Comparison of ENCODE assay signal across 8 cellular contexts in genomic region chr15:76932090-76932966, GRCh38. TPM values are rescaled to one million over a fixed set of nuclear protein-coding genes. Genes with fewer than 3 reads are reported as not detected.
A peak's percentile ranks its signal among the peaks of the same experiment; 100 is the strongest.
DNase-seq lines count a peak whose midpoint lies in the region; ATAC-seq, FAIRE-seq and TF ChIP-seq lines count a peak whose summit lies in the region.

No MANE protein-coding gene starts in this region.

- peaks cover 6% of the 10 kb centered on the region for H3K4me1 Mint-ChIP-seq in Caco-2 (ENCODE audit: low read depth, unreplicated experiment)
- peaks cover 40% of the 10 kb centered on the region for H3K4me1 Mint-ChIP-seq in activated CD8-positive, alpha-beta T cell treated with anti-CD3 and anti-CD28 coated beads for 36 hours (ENCODE audit: low read depth)

- no peaks in the 10 kb centered on the region for H3K9me3 ChIP-seq in Caco-2
- H3K9me3 ChIP-seq in small intestine (ENCODE audit: control insufficient read depth, low read depth), result no peaks in the 10 kb centered on the region

- H3K36me3 Mint-ChIP-seq in Caco-2 (ENCODE audit: insufficient read depth, unreplicated experiment), result peaks cover 29% of the 10 kb centered on the region
- H3K36me3 Mint-ChIP-seq in activated CD8-positive, alpha-beta T cell treated with anti-CD3 and anti-CD28 coated beads for 36 hours (ENCODE audit: low read depth), result peaks cover 28% of the 10 kb centered on the region

- H3K4me3 Mint-ChIP-seq in Caco-2 (ENCODE audit: unreplicated experiment), result peak overlapping the region; percentile 87
- H3K4me3 Mint-ChIP-seq in activated CD8-positive, alpha-beta T cell treated with anti-CD3 and anti-CD28 coated beads for 36 hours, result peak overlapping the region; percentile 89

- H3K27me3 Mint-ChIP-seq in Caco-2 (ENCODE audit: insufficient read depth, unreplicated experiment), result no peaks in the 10 kb centered on the region
- no peaks in the 10 kb centered on the region for H3K27me3 Mint-ChIP-seq in activated CD8-positive, alpha-beta T cell treated with anti-CD3 and anti-CD28 coated beads for 36 hours

- no peaks in the 10 kb centered on the region for H3K27me3 ChIP-seq in Caco-2 (replicated peaks; ENCODE audit: control insufficient read depth, insufficient read depth, low read length)
- H3K27me3 ChIP-seq in small intestine (ENCODE audit: control insufficient read depth in 2 of 2, insufficient read depth in 2 of 2, low read length in 2 of 2), result no peaks in the 10 kb centered on the region

- TF ChIP-seq CTCF in Caco-2 (IDR thresholded peaks at IDR 0.05; ENCODE audit: insufficient read depth in 1 of 2, low read depth in 1 of 2, low read length in 1 of 2, severe bottlenecking in 1 of 2, unreplicated experiment in 1 of 2), result no peak
- no peak for TF ChIP-seq CTCF in activated CD8-positive, alpha-beta T cell treated with anti-CD3 and anti-CD28 coated beads for 36 hours (IDR thresholded peaks at IDR 0.05)

- DNase-seq in Caco-2, result no peak
- no peak for DNase-seq in activated CD8-positive, alpha-beta T cell treated with anti-CD3 and anti-CD28 coated beads for 36 hours
- DNase-seq in hepatic stellate cell (ENCODE audit: low spot score), result peak; percentile 9
- DNase-seq in small intestine, result peak; percentile 19
- no peak for DNase-seq in mesenteric fat pad (ENCODE audit: low spot score)
- no peak for DNase-seq in stimulated activated CD4-positive, alpha-beta T cell treated with anti-CD3 and anti-CD28 coated beads, Interleukin-4, amount 100 ng/mL, for 1 hour

- intact Hi-C loops in Caco-2 (cut with micrococcal nuclease; ENCODE audit: unreplicated experiment), result no loop called here
- intact Hi-C loops in activated CD8-positive, alpha-beta T cell treated with anti-CD3 and anti-CD28 coated beads for 36 hours (cut with micrococcal nuclease), result no loop called here

- peak overlapping the region; percentile 79 to 82 for H3K27ac ChIP-seq in small intestine (ENCODE audit: low read depth in 1 of 2, low read length in 1 of 2)

- CTCF ChIA-PET in Caco-2 (lab: Charles Lee), result no interaction called here
- CTCF ChIA-PET in activated CD8-positive, alpha-beta T cell treated with anti-CD3 and anti-CD28 coated beads for 36 hours (lab: Charles Lee), result interaction anchor here (1.9 kb wide), 1 partner anchor 41 kb away, joined by 5 read pairs; no protein-coding TSS in a partner anchor

- H3K4me3 ChIP-seq in Caco-2 (ENCODE audit: low read depth, low read length) (peak overlapping the region; percentile 55), small intestine (ENCODE audit: low read depth in 1 of 2, low read length in 2 of 2) (peak overlapping the region; percentile 88 to 93)

- peaks cover 5% of the 10 kb centered on the region; the same call in 1 of the 2 replicates for H3K4me1 ChIP-seq in Caco-2
- H3K4me1 ChIP-seq in small intestine (ENCODE audit: control insufficient read depth in 2 of 2, insufficient read depth in 1 of 2, low read depth in 1 of 2, low read length in 1 of 2), result no peaks in the 10 kb centered on the region

- POLR2A ChIA-PET in Caco-2 (lab: Charles Lee), result interaction anchor here (1.9 kb wide), 1 partner anchor 27 kb away, joined by 18 read pairs; the partner anchor contains the start of gene SCAPER
- POLR2A ChIA-PET in activated CD8-positive, alpha-beta T cell treated with anti-CD3 and anti-CD28 coated beads for 36 hours (lab: Charles Lee), result interaction anchor here (0.5 to 2.3 kb wide), 6 partner anchors 9 to 150 kb away, joined by 3 to 7 read pairs (median 4); no protein-coding TSS in a partner anchor

- H3K27ac Mint-ChIP-seq in Caco-2 (ENCODE audit: unreplicated experiment), result peak overlapping the region; percentile 81
- peak overlapping the region; percentile 82 for H3K27ac Mint-ChIP-seq in activated CD8-positive, alpha-beta T cell treated with anti-CD3 and anti-CD28 coated beads for 36 hours

- TSS peak; percentile 45 for BruUV-seq in Caco-2 (replicated peaks; lab: Mats Ljungman, UMichigan)

- no peak for FAIRE-seq in small intestine (lab: Jason Lieb, UNC)

- WGBS in small intestine, 3 donors, result 10 to 19% (median 13%) methylated on average over 14 to 20 of the region's 20 CpGs

- ATAC-seq in HG02623 (IDR thresholded peaks at IDR 0.05; ENCODE audit: unreplicated experiment) (peak; percentile 3), GM19328 (IDR thresholded peaks at IDR 0.05; ENCODE audit: unreplicated experiment) (no peak)
- no peak for ATAC-seq in activated CD8-positive, alpha-beta T cell treated with anti-CD3 and anti-CD28 coated beads for 36 hours

- H3K36me3 ChIP-seq in Caco-2 (ENCODE audit: control insufficient read depth, insufficient read depth, low read length) (no peaks in the 10 kb centered on the region), small intestine (ENCODE audit: control insufficient read depth in 2 of 2, insufficient read depth in 2 of 2, low read length in 2 of 2) (peaks cover 0 to 4% of the 10 kb centered on the region in 2 donors)

- H3K9me3 Mint-ChIP-seq in Caco-2 (ENCODE audit: unreplicated experiment), result no peaks in the 10 kb centered on the region
- no peaks in the 10 kb centered on the region for H3K9me3 Mint-ChIP-seq in activated CD8-positive, alpha-beta T cell treated with anti-CD3 and anti-CD28 coated beads for 36 hours

RNA-seq across cellular contexts. Expression of gene RCN2, which starts 0.8 kb away (rescaled TPM):
- total RNA-seq in Caco-2 (2022), result 72.8 and 73.7 TPM in 2 replicates
- total RNA-seq in activated CD8-positive, alpha-beta T cell treated with anti-CD3 and anti-CD28 coated beads for 36 hours, result 10 to 100 TPM; 21.8 to 21.9 TPM
- 10 to 100 TPM; 11.6 to 38.9 (median 14.1) TPM for polyA plus RNA-seq in small intestine
- 31.4 TPM for total RNA-seq in mesenteric fat pad

RNA-seq across cellular contexts. Expression of gene SCAPER, which starts 27.2 kb away (rescaled TPM):
- total RNA-seq in Caco-2 (2022), result 24.6 and 28.3 TPM in 2 replicates
- 10 to 100 TPM; 31.4 to 32.7 TPM for total RNA-seq in activated CD8-positive, alpha-beta T cell treated with anti-CD3 and anti-CD28 coated beads for 36 hours
- polyA plus RNA-seq in small intestine, result 10 to 100 TPM in 1 of 3 donors, 1 to 10 TPM in 2; 8.1 to 19.5 (median 8.5) TPM
- total RNA-seq in mesenteric fat pad, result 24.7 TPM

Comparison
In these comparisons a context has a peak if more than half of its experiments do, and no peak if none do; other contexts are left out.
1. DNase-seq: peak in hepatic stellate cell (single experiment) and small intestine (single experiment); none in Caco-2 (0 of 2), activated CD8-positive, alpha-beta T cell treated with anti-CD3 and anti-CD28 coated beads for 36 hours (single experiment), mesenteric fat pad (single experiment) and stimulated activated CD4-positive, alpha-beta T cell treated with anti-CD3 and anti-CD28 coated beads, Interleukin-4, amount 100 ng/mL, for 1 hour (single experiment).